ENCODE assay signal across 1 cellular context in the genomic region with DNA sequence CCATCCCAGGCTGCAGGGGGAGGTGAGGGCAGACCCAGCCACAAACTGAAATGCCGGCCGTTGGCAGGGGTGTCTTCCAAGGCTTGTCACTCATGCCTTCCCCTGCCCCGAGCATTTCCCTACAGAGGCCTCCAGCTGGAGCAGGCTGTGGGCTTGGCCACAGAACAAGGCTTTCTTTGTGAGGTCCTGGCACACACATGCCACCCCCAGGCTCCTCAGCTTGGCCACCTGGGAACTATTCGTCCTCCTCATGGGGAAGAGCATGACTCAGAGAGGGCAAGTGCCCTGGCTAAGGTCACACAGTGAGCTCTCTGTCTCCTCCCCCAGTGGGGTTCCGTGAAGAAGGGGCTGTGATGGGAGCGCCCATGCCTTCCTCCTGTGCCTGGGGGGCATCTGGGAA.
TF ChIP-seq lines count a peak whose summit lies in the region.

No MANE protein-coding gene starts in this region.

TF ChIP-seq in K562, 482 proteins besides CTCF, POLR2A, EP300 and RAD21:
- TF ChIP-seq TCF7 (IDR thresholded peaks at IDR 0.05; ENCODE audit: borderline replicate concordance) (no peak), ZFP36 (IDR thresholded peaks at IDR 0.05; ENCODE audit: low read depth, low read length, partially characterized antibody) (peak; percentile 71)
